Comparison of ENCODE assay signal across 10 cellular contexts in the genomic region with DNA sequence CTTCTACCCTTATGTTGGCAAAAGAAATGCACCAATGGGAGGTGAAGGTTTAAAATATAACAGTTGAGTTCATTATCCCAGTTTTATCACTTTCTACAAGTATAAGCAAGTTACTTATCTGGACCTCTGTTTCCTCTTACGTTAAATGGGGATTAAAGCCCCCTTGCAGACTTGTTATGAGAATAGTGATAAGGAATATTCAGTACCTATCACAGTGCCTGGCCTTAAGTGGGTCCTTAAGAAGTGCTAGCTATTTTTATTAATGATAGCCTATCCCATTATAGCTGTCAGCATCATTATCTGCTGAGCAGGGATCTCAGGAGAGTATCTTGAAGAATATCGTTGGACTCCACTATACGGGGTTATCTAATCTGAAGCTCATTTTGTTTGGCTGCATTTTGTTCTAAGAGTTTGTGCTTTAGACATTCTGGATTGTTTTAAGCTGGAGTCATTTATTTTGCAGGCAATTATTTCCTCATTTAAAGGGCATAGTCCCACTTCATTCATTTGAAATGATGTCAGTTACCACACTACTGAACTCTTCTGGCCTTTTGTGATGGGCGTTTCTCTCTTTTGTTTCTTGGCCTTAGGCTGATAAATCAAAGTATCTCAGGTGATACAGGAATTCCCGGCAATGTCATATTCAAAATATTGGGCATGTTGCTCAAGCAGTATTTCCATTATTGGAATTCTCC. TPM values are rescaled to one million over a fixed set of nuclear protein-coding genes. Genes with fewer than 3 reads are reported as not detected.
A peak's percentile ranks its signal among the peaks of the same experiment; 100 is the strongest.
DNase-seq lines count a peak whose midpoint lies in the region; ATAC-seq, FAIRE-seq and TF ChIP-seq lines count a peak whose summit lies in the region.
"Had no signal": no experiment of that assay in that cellular context is flagged by ENCODE, and none has a peak within 500 bp of the region (broad histone marks: within the 10 kb centered on the region; RNA-seq: fewer than 3 reads in every experiment).

No MANE protein-coding gene starts in this region.

- H3K4me3 ChIP-seq in HEK293 (ENCODE audit: low read depth, low read length) (no peak overlapping the region), trophoblast cell (ENCODE audit: low read depth, low read length) (no peak overlapping the region)

- no peak overlapping the region for H4K12ac ChIP-seq in trophoblast cell (ENCODE audit: low read depth, low read length)

- no peak overlapping the region for H2BK12ac ChIP-seq in trophoblast cell (ENCODE audit: low read length)

- no peak overlapping the region for H2BK120ac ChIP-seq in trophoblast cell (ENCODE audit: insufficient read depth, low read length, poor library complexity)

- H4K91ac ChIP-seq in trophoblast cell (ENCODE audit: low read depth, low read length) = no peak overlapping the region

- H3K36me3 Mint-ChIP-seq in activated T-helper 17 cell treated with anti-CD3 and anti-CD28 coated beads, Interleukin-2, amount 50 U/mL, for 72 hours (ENCODE audit: low read depth) = peaks cover 93% of the 10 kb centered on the region

- H3K4me1 ChIP-seq in HEK293 (ENCODE audit: control insufficient read depth, insufficient read depth, low read length) (peaks cover 5% of the 10 kb centered on the region; the same call in 1 of the 2 replicates), trophoblast cell (ENCODE audit: control insufficient read depth in 1 of 2, insufficient read depth in 2 of 2, low read length in 2 of 2) (no peaks in the 10 kb centered on the region)

- no peak overlapping the region for H3K4ac ChIP-seq in trophoblast cell (ENCODE audit: low read depth, low read length)

- FAIRE-seq in urothelium cell line (lab: Jason Lieb, UNC) = no peak
- FAIRE-seq: H1 had no signal

- H3K14ac ChIP-seq in trophoblast cell (ENCODE audit: low read length) = no peak overlapping the region

- H2AK5ac ChIP-seq in trophoblast cell (ENCODE audit: low read length) = no peak overlapping the region

- no peaks in the 10 kb centered on the region for H3K9me3 Mint-ChIP-seq in activated T-helper 17 cell treated with anti-CD3 and anti-CD28 coated beads, Interleukin-2, amount 50 U/mL, for 72 hours

- no peak overlapping the region for H4K8ac ChIP-seq in trophoblast cell (ENCODE audit: low read depth, low read length)

- H2AFZ ChIP-seq in trophoblast cell (ENCODE audit: insufficient read depth, low read length, poor library complexity) = no peak overlapping the region

- H3K27me3 Mint-ChIP-seq in activated T-helper 17 cell treated with anti-CD3 and anti-CD28 coated beads, Interleukin-2, amount 50 U/mL, for 72 hours = no peaks in the 10 kb centered on the region

- no peaks in the 10 kb centered on the region for H3K27me3 ChIP-seq in trophoblast cell (ENCODE audit: insufficient read depth, low read length)

- no peak overlapping the region for H2BK5ac ChIP-seq in trophoblast cell (ENCODE audit: low read depth, low read length, poor library complexity)

- no peak overlapping the region for H3K9ac ChIP-seq in trophoblast cell (ENCODE audit: low read length)

- no peaks in the 10 kb centered on the region for H3K36me3 ChIP-seq in HEK293 (ENCODE audit: control insufficient read depth in 2 of 2, insufficient read depth in 1 of 2, low read length in 2 of 2)
- peaks cover 0 to 2% of the 10 kb centered on the region in 2 experiments for H3K36me3 ChIP-seq in trophoblast cell (ENCODE audit: control insufficient read depth in 1 of 2, insufficient read depth in 2 of 2, low read length in 2 of 2)
- H3K36me3 ChIP-seq: WERI-Rb-1 had no signal

- no peak overlapping the region for H3K4me2 ChIP-seq in trophoblast cell (ENCODE audit: low read length)

- no peak overlapping the region for H3K18ac ChIP-seq in trophoblast cell (ENCODE audit: low read length)

- WGBS in trophoblast cell (ENCODE audit: extremely low coverage, insufficient coverage, insufficient read length) = no CpG with 5 or more reads among the region's 5 CpGs

- no peaks in the 10 kb centered on the region for H3K9me3 ChIP-seq in HEK293 (ENCODE audit: control insufficient read depth, insufficient read depth, low read depth, low read length)
- H3K9me3 ChIP-seq in trophoblast cell (ENCODE audit: insufficient read depth, low read depth, low read length) = no peaks in the 10 kb centered on the region

- TF ChIP-seq CTCF in HEK293 (tag by site-specific recombination; IDR thresholded peaks at IDR 0.05) = no peak

- POLR2A ChIA-PET in HEK293 (lab: Yijun Ruan, JAX) = interaction anchor here (0.5 to 0.7 kb wide), 2 partner anchors 389 to 397 kb away, joined by 3 to 5 read pairs; no protein-coding TSS in a partner anchor

- H3K79me2 ChIP-seq in trophoblast cell (ENCODE audit: control insufficient read depth, insufficient read depth, low read length, poor library complexity) = no peaks in the 10 kb centered on the region

- H3K27ac ChIP-seq in HEK293 (ENCODE audit: extremely low read depth, low read depth, low read length) = no peak overlapping the region; the same call in 1 of the 2 replicates
- no peak overlapping the region for H3K27ac ChIP-seq in trophoblast cell (ENCODE audit: low read depth, low read length)
- H3K27ac ChIP-seq: WERI-Rb-1 had no signal

- no peak for ATAC-seq in activated T-helper 17 cell treated with anti-CD3 and anti-CD28 coated beads, Interleukin-2, amount 50 U/mL, for 72 hours (replicated peaks)

- H3K27ac Mint-ChIP-seq in activated T-helper 17 cell treated with anti-CD3 and anti-CD28 coated beads, Interleukin-2, amount 50 U/mL, for 72 hours = peak overlapping the region; percentile 69

- CTCF ChIA-PET in HEK293 (lab: Yijun Ruan, JAX) = interaction anchor here (0.7 kb wide), 3 partner anchors 12 to 184 kb away, joined by 3 to 4 read pairs (median 3); no protein-coding TSS in a partner anchor

- no peak overlapping the region for H3K4me3 Mint-ChIP-seq in activated T-helper 17 cell treated with anti-CD3 and anti-CD28 coated beads, Interleukin-2, amount 50 U/mL, for 72 hours

- no peak overlapping the region for H3K23ac ChIP-seq in trophoblast cell (ENCODE audit: low read length)

- H3K79me1 ChIP-seq in trophoblast cell (ENCODE audit: low read length) = no peaks in the 10 kb centered on the region

- DNase-seq in glomerular visceral epithelial cell (ENCODE audit: extremely low spot score) = peak; percentile 61
- peak; percentile 45 to 92 for DNase-seq in trophoblast cell
- DNase-seq in SK-N-DZ (ENCODE audit: low spot score) = no peak
- no peak for DNase-seq in urothelium cell line (ENCODE audit: low spot score)
- DNase-seq in mesenteric fat pad (ENCODE audit: low spot score) = no peak
- DNase-seq: NCI-H2081 treated with DMSO at 0.1 percent for 48 hours, WERI-Rb-1 had no signal

- H3K4me1 Mint-ChIP-seq in activated T-helper 17 cell treated with anti-CD3 and anti-CD28 coated beads, Interleukin-2, amount 50 U/mL, for 72 hours = peaks cover 49% of the 10 kb centered on the region

TF ChIP-seq in HEK293, 187 proteins besides CTCF, POLR2A, EP300 and RAD21:
- TF ChIP-seq KLF1 (tag by site-specific recombination; IDR thresholded peaks at IDR 0.05) = 0 out of 2 replicates have a peak, but pooled peaks have one; percentile 12
- TF ChIP-seq ZXDB (tag by site-specific recombination; IDR thresholded peaks at IDR 0.05) = peak; percentile 72
- TF ChIP-seq ZNF629 (tag by site-specific recombination; IDR thresholded peaks at IDR 0.05) = 0 out of 2 replicates have a peak, but pooled peaks have one; percentile 25
- TF ChIP-seq, protein P1, sequence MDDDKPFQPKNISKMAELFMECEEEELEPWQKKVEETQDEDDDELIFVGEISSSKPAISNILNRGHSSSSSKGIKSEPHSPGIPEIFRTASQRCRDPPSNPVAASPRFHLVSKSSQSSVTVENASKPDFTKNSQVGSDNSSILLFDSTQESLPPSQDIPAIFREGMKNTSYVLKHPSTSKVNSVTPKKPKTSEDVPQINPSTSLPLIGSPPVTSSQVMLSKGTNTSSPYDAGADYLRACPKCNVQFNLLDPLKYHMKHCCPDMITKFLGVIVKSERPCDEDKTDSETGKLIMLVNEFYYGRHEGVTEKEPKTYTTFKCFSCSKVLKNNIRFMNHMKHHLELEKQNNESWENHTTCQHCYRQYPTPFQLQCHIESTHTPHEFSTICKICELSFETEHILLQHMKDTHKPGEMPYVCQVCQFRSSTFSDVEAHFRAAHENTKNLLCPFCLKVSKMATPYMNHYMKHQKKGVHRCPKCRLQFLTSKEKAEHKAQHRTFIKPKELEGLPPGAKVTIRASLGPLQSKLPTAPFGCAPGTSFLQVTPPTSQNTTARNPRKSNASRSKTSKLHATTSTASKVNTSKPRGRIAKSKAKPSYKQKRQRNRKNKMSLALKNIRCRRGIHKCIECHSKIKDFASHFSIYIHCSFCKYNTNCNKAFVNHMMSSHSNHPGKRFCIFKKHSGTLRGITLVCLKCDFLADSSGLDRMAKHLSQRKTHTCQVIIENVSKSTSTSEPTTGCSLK (tag by site-specific recombination; IDR thresholded peaks at IDR 0.05) = no peak
- TF ChIP-seq FEZF1 (tag by site-specific recombination; IDR thresholded peaks at IDR 0.05) = 0 out of 2 replicates have a peak, but pooled peaks have one; percentile 17
- TF ChIP-seq OSR2 (tag by site-specific recombination; IDR thresholded peaks at IDR 0.05) = peak; percentile 36; the same call in 1 of the 2 replicates
- TF ChIP-seq, protein P2, sequence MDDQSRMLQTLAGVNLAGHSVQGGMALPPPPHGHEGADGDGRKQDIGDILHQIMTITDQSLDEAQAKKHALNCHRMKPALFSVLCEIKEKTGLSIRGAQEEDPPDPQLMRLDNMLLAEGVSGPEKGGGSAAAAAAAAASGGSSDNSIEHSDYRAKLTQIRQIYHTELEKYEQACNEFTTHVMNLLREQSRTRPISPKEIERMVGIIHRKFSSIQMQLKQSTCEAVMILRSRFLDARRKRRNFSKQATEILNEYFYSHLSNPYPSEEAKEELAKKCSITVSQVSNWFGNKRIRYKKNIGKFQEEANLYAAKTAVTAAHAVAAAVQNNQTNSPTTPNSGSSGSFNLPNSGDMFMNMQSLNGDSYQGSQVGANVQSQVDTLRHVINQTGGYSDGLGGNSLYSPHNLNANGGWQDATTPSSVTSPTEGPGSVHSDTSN (CRISPR knock-in tag; IDR thresholded peaks at IDR 0.05) = no peak
TF ChIP-seq in HEK293: peak in this region for 5.

RNA-seq across cellular contexts. Expression of a gene that starts 28.9 kb away (rescaled TPM):
- total RNA-seq in activated T-helper 17 cell treated with anti-CD3 and anti-CD28 coated beads, Interleukin-2, amount 50 U/mL, for 72 hours = 100 to 1,000 TPM in 1 of 2 donors, 10 to 100 TPM in 1; 68.1 to 185 TPM
- polyA plus RNA-seq in trophoblast cell (2013) = 72.5 and 74.2 TPM in 2 replicates
- 16.8 and 17.2 TPM in 2 replicates for polyA plus RNA-seq in SK-N-DZ (2014; cell fraction: cytosol; rRNA removed)
- polyA plus RNA-seq in SK-N-DZ (2014; cell fraction: nucleus; rRNA removed) = 10.5 and 11.0 TPM in 2 replicates
- total RNA-seq in mesenteric fat pad = 46.8 TPM

RNA-seq across cellular contexts. Expression of a gene that starts 59.1 kb away (rescaled TPM):
- total RNA-seq in activated T-helper 17 cell treated with anti-CD3 and anti-CD28 coated beads, Interleukin-2, amount 50 U/mL, for 72 hours = 1 to 10 TPM; 7.8 to 8.7 TPM
- 5.0 and 5.7 TPM in 2 replicates for polyA plus RNA-seq in trophoblast cell (2013)
- 8.8 and 10.9 TPM in 2 replicates for polyA plus RNA-seq in SK-N-DZ (2014; cell fraction: cytosol; rRNA removed)
- 5.6 and 6.1 TPM in 2 replicates for polyA plus RNA-seq in SK-N-DZ (2014; cell fraction: nucleus; rRNA removed)
- total RNA-seq in mesenteric fat pad = 25.0 TPM

Comparison
In these comparisons a context has a peak if more than half of its experiments do, and no peak if none do; other contexts are left out.
1. DNase-seq: peak in glomerular visceral epithelial cell (single experiment) and trophoblast cell (2 of 2); none in SK-N-DZ (single experiment), urothelium cell line (single experiment) and mesenteric fat pad (single experiment).